In the genomic region with DNA sequence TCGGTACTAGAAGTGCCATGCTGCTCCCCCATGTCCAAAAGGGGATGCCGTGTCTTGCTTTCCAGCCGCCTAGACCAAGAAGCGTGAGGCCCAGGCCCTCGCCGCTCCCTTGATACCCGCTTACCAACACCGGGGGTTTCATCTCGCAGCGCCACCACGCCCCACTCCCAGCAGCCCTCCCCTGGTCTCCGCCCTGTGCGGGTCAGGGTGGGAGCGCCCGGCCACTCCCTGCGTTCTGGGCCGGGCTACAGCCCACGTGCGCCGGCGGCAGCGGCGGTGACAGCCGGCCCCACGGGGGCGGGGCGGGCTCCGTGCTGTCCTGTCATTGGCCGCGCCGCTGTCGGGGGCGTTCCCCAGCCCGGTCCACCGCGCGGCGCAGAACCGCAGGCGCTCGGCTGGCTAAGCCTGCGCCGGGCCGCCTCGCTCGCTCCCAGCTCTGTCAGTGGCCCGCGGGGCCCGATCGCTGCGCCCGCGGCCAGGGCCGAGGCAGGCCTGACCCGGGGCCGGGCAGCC, we compare ENCODE assay signal across 8 cellular contexts. TPM values are rescaled to one million over a fixed set of nuclear protein-coding genes. Genes with fewer than 3 reads are reported as not detected.
DNase-seq lines count a peak whose midpoint lies in the region; ATAC-seq and TF ChIP-seq lines count a peak whose summit lies in the region.

A gene with protein sequence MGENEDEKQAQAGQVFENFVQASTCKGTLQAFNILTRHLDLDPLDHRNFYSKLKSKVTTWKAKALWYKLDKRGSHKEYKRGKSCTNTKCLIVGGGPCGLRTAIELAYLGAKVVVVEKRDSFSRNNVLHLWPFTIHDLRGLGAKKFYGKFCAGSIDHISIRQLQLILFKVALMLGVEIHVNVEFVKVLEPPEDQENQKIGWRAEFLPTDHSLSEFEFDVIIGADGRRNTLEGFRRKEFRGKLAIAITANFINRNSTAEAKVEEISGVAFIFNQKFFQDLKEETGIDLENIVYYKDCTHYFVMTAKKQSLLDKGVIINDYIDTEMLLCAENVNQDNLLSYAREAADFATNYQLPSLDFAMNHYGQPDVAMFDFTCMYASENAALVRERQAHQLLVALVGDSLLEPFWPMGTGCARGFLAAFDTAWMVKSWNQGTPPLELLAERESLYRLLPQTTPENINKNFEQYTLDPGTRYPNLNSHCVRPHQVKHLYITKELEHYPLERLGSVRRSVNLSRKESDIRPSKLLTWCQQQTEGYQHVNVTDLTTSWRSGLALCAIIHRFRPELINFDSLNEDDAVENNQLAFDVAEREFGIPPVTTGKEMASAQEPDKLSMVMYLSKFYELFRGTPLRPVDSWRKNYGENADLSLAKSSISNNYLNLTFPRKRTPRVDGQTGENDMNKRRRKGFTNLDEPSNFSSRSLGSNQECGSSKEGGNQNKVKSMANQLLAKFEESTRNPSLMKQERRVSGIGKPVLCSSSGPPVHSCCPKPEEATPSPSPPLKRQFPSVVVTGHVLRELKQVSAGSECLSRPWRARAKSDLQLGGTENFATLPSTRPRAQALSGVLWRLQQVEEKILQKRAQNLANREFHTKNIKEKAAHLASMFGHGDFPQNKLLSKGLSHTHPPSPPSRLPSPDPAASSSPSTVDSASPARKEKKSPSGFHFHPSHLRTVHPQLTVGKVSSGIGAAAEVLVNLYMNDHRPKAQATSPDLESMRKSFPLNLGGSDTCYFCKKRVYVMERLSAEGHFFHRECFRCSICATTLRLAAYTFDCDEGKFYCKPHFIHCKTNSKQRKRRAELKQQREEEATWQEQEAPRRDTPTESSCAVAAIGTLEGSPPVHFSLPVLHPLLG (plus strand): TSS at position 390 of the 513 bp plus-strand sequence. CDS start 51,566 bp downstream, outside the sequence.

- ATAC-seq in GM19043 (IDR thresholded peaks at IDR 0.05; ENCODE audit: low read depth, unreplicated experiment) (peak; percentile 98), HG03354 (IDR thresholded peaks at IDR 0.05; ENCODE audit: poor library complexity, severe bottlenecking, unreplicated experiment) (peak; percentile 98)

- DNase-seq in AG09309 (ENCODE audit: low read depth) (no peak), NCI-H460 (ENCODE audit: extremely low read depth, low read depth) (peak; percentile 57)
- DNase-seq in activated CD4-positive, alpha-beta T cell treated with anti-CD3 and anti-CD28 coated beads for 48 hours, result peak; percentile 91
- peak; percentile 59 to 86 (median 72) for DNase-seq in stimulated activated CD4-positive, alpha-beta T cell treated with anti-CD3 and anti-CD28 coated beads, Interleukin-1b, Interleukin-23, amount 100 ng/mL, for 24 hours (ENCODE audit: low read depth in 4 of 4, low spot score in 1 of 4)

- H3K27ac ChIP-seq in cingulate gyrus (ENCODE audit: low read depth, low read length) (peak within 1 kb of the TSS; percentile 39), layer of hippocampus (ENCODE audit: low read depth, low read length) (peak within 1 kb of the TSS; percentile 57)

- peak within 1 kb of the TSS; percentile 80 for H3K4me3 ChIP-seq in AG09309 (ENCODE audit: control insufficient read depth, low read depth, low read length)

- TF ChIP-seq CTCF in AG09309 (IDR thresholded peaks at IDR 0.05; ENCODE audit: control insufficient read depth, insufficient read depth, low read depth, low read length, missing control alignments), result no peak

- no peaks in the 10 kb centered on the region for H3K27me3 ChIP-seq in layer of hippocampus (ENCODE audit: control insufficient read depth, insufficient read depth, low read length)

RNA-seq across cellular contexts. Expression of the gene that starts here (rescaled TPM):
- 0.63 and 1.4 TPM in 2 replicates for total RNA-seq in NCI-H460 (2014; rRNA removed; shearing (Covaris generic))
- polyA plus RNA-seq in NCI-H460 (2014; cell fraction: nucleus; rRNA removed), result 1.4 TPM in 2 replicates
